Comparison of ENCODE assay signal across 2 cellular contexts in genomic region chr5:95050708-95051107, GRCh38.
TF ChIP-seq lines count a peak whose summit lies in the region.

No MANE protein-coding gene starts in this region.

TF ChIP-seq in HepG2, 621 proteins besides CTCF, POLR2A, EP300 and RAD21 (continued from another document):
- TF ChIP-seq, protein P1, sequence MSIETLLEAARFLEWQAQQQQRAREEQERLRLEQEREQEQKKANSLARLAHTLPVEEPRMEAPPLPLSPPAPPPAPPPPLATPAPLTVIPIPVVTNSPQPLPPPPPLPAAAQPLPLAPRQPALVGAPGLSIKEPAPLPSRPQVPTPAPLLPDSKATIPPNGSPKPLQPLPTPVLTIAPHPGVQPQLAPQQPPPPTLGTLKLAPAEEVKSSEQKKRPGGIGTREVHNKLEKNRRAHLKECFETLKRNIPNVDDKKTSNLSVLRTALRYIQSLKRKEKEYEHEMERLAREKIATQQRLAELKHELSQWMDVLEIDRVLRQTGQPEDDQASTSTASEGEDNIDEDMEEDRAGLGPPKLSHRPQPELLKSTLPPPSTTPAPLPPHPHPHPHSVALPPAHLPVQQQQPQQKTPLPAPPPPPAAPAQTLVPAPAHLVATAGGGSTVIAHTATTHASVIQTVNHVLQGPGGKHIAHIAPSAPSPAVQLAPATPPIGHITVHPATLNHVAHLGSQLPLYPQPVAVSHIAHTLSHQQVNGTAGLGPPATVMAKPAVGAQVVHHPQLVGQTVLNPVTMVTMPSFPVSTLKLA (IDR thresholded peaks at IDR 0.05), result peak; percentile 60; the same call in 1 of the 2 replicates
- no peak for TF ChIP-seq ZNF574 (CRISPR knock-in tag; IDR thresholded peaks at IDR 0.05)

TF ChIP-seq in GM12878, 131 proteins besides CTCF, POLR2A, EP300 and RAD21 (continued from another document):
- TF ChIP-seq, protein P2, sequence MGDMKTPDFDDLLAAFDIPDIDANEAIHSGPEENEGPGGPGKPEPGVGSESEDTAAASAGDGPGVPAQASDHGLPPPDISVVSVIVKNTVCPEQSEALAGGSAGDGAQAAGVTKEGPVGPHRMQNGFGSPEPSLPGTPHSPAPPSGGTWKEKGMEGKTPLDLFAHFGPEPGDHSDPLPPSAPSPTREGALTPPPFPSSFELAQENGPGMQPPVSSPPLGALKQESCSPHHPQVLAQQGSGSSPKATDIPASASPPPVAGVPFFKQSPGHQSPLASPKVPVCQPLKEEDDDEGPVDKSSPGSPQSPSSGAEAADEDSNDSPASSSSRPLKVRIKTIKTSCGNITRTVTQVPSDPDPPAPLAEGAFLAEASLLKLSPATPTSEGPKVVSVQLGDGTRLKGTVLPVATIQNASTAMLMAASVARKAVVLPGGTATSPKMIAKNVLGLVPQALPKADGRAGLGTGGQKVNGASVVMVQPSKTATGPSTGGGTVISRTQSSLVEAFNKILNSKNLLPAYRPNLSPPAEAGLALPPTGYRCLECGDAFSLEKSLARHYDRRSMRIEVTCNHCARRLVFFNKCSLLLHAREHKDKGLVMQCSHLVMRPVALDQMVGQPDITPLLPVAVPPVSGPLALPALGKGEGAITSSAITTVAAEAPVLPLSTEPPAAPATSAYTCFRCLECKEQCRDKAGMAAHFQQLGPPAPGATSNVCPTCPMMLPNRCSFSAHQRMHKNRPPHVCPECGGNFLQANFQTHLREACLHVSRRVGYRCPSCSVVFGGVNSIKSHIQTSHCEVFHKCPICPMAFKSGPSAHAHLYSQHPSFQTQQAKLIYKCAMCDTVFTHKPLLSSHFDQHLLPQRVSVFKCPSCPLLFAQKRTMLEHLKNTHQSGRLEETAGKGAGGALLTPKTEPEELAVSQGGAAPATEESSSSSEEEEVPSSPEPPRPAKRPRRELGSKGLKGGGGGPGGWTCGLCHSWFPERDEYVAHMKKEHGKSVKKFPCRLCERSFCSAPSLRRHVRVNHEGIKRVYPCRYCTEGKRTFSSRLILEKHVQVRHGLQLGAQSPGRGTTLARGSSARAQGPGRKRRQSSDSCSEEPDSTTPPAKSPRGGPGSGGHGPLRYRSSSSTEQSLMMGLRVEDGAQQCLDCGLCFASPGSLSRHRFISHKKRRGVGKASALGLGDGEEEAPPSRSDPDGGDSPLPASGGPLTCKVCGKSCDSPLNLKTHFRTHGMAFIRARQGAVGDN (IDR thresholded peaks at IDR 0.05), result no peak
- TF ChIP-seq CHD2 (IDR thresholded peaks at IDR 0.05; ENCODE audit: borderline replicate concordance, low read depth, low read length), result no peak
- no peak for TF ChIP-seq ZNF217 (IDR thresholded peaks at IDR 0.05)
- TF ChIP-seq IRF5 (IDR thresholded peaks at IDR 0.05; ENCODE audit: borderline replicate concordance), result no peak
- TF ChIP-seq TCF7 (IDR thresholded peaks at IDR 0.05; ENCODE audit: borderline replicate concordance), result no peak
- no peak for TF ChIP-seq SRF (IDR thresholded peaks at IDR 0.05; ENCODE audit: low read depth in 2 of 2, low read length in 2 of 2)
- TF ChIP-seq DPF2 (IDR thresholded peaks at IDR 0.05), result no peak
- TF ChIP-seq TCF3 (IDR thresholded peaks at IDR 0.05; ENCODE audit: borderline replicate concordance, insufficient read depth, low read depth, low read length), result no peak
- TF ChIP-seq POLR2AphosphoS2 (IDR thresholded peaks at IDR 0.05; ENCODE audit: low read depth, low read length), result no peak
- no peak for TF ChIP-seq ATF7 (IDR thresholded peaks at IDR 0.05; ENCODE audit: low read depth)
